Comparison of ENCODE assay signal across 9 cellular contexts in genomic region chr17:10683853-10684252, GRCh38. TPM values are rescaled to one million over a fixed set of nuclear protein-coding genes. Genes with fewer than 3 reads are reported as not detected.
A peak's percentile ranks its signal among the peaks of the same experiment; 100 is the strongest.
DNase-seq lines count a peak whose midpoint lies in the region; ATAC-seq and TF ChIP-seq lines count a peak whose summit lies in the region.
"Had no signal": no experiment of that assay in that cellular context is flagged by ENCODE, and none has a peak within 500 bp of the region (broad histone marks: within the 10 kb centered on the region; RNA-seq: fewer than 3 reads in every experiment).

No MANE protein-coding gene starts in this region.

- no peaks in the 10 kb centered on the region for H3K79me1 ChIP-seq in H9 (ENCODE audit: insufficient read depth, low read depth, low read length, poor library complexity, severe bottlenecking)

- H3K9ac ChIP-seq in H9 (ENCODE audit: extremely low read depth, insufficient read length, low read length) = no peak overlapping the region

- WGBS in H9 (ENCODE audit: extremely low coverage, insufficient read length, low lambda C conversion rate) = no CpG with 5 or more reads among the region's 2 CpGs

- no peak overlapping the region for H3K14ac ChIP-seq in H9 (ENCODE audit: insufficient read depth, low read length)

- no peak overlapping the region for H3T11ph ChIP-seq in H9 (ENCODE audit: low read length)

- no peak overlapping the region for H4K8ac ChIP-seq in H9 (replicated peaks; ENCODE audit: insufficient read length, low read depth, low read length)

- H3K4me1 Mint-ChIP-seq in H9 = no peaks in the 10 kb centered on the region

- no peak overlapping the region for H3K4me3 ChIP-seq in AG09309 (ENCODE audit: control insufficient read depth, low read depth, low read length)

- no peak overlapping the region for H2BK120ac ChIP-seq in H9 (ENCODE audit: low read depth, low read length, poor library complexity, severe bottlenecking)

- no peak overlapping the region for H3K27ac Mint-ChIP-seq in H9

- H3K79me2 ChIP-seq in H9 (ENCODE audit: insufficient read depth, low read length) = no peaks in the 10 kb centered on the region

- TF ChIP-seq CTCF in AG09309 (IDR thresholded peaks at IDR 0.05; ENCODE audit: control insufficient read depth, insufficient read depth, low read depth, low read length, missing control alignments) (peak; percentile 58), H9 (conservative IDR thresholded peaks at IDR 0.05) (peak; percentile 71)

- H2AK5ac ChIP-seq in H9 (ENCODE audit: insufficient read length, low read length) = no peak overlapping the region

- no peak overlapping the region for H3K4me2 ChIP-seq in H9 (ENCODE audit: insufficient read depth, insufficient read length, low read length)

- no peak overlapping the region for H3K4me3 Mint-ChIP-seq in H9
- H3K4me3 Mint-ChIP-seq: immature natural killer cell had no signal

- H3K9me3 ChIP-seq in H9 (ENCODE audit: control insufficient read depth, low read depth, low read length) = no peaks in the 10 kb centered on the region

- peaks cover 35 to 88% (median 84%) of the 10 kb centered on the region in 3 experiments for H3K36me3 Mint-ChIP-seq in H9 (ENCODE audit: insufficient read depth in 1 of 3, low read depth in 3 of 3)

- no peak for ATAC-seq in GM19328 (IDR thresholded peaks at IDR 0.05; ENCODE audit: unreplicated experiment)

- H3K23ac ChIP-seq in H9 (ENCODE audit: insufficient read length, low read depth, low read length) = no peak overlapping the region

- no peak overlapping the region for H4K5ac ChIP-seq in H9 (ENCODE audit: insufficient read length, low read depth, low read length)

- no peak overlapping the region for H4K91ac ChIP-seq in H9 (ENCODE audit: insufficient read length, low read depth, low read length)

- H2BK20ac ChIP-seq in H9 (ENCODE audit: low read depth, low read length, poor library complexity, severe bottlenecking) = no peak overlapping the region

- no peak overlapping the region for H2BK5ac ChIP-seq in H9 (ENCODE audit: insufficient read length, low read length)

- no peak overlapping the region for H2BK15ac ChIP-seq in H9 (ENCODE audit: low read depth, low read length)

- H4K20me1 ChIP-seq in H9 (ENCODE audit: control insufficient read depth, insufficient read depth, insufficient read length) = no peaks in the 10 kb centered on the region

- H3K9me3 Mint-ChIP-seq in H9 = no peaks in the 10 kb centered on the region
- H3K9me3 Mint-ChIP-seq: immature natural killer cell had no signal

- H2BK12ac ChIP-seq in H9 (ENCODE audit: insufficient read length, low read depth, low read length) = no peak overlapping the region

- H3K27me3 Mint-ChIP-seq in H9 (ENCODE audit: low read depth) = no peaks in the 10 kb centered on the region

- no peak overlapping the region for H3K4ac ChIP-seq in H9 (ENCODE audit: low read depth, low read length)

- no peaks in the 10 kb centered on the region for H3K27me3 ChIP-seq in H9 (ENCODE audit: insufficient read depth, low read length)

- H3K23me2 ChIP-seq in H9 (ENCODE audit: insufficient read length, low read depth, low read length, poor library complexity, severe bottlenecking) = no peaks in the 10 kb centered on the region

- H3K27ac ChIP-seq in H9 (ENCODE audit: insufficient read length, low read depth, low read length) = no peak overlapping the region

- H2AFZ ChIP-seq in H9 (ENCODE audit: low read length) = no peak overlapping the region

- no peak overlapping the region for H3K18ac ChIP-seq in H9 (ENCODE audit: insufficient read length, low read depth, low read length)

- no peaks in the 10 kb centered on the region for H3K4me1 ChIP-seq in H9 (ENCODE audit: insufficient read depth, low read length)

- H3K56ac ChIP-seq in H9 (ENCODE audit: insufficient read length, low read depth, low read length) = no peak overlapping the region

- DNase-seq in AG09309 (ENCODE audit: low read depth) (peak; percentile 28), H9 (no peak), SW480 (ENCODE audit: low spot score) (peak; percentile 10), iris pigment epithelial cell (ENCODE audit: low read depth) (peak; percentile 40), mesenteric fat pad (ENCODE audit: low spot score) (no peak), T-helper 9 cell (no peak)
- no peak for DNase-seq in stimulated activated CD4-positive, alpha-beta T cell treated with anti-CD3 and anti-CD28 coated beads, Interleukin-1b, Interleukin-23, amount 100 ng/mL, for 48 hours

RNA-seq across cellular contexts. Expression of gene SCO1, which starts 13.5 kb away (rescaled TPM):
- total RNA-seq in H9 (2021) (60.3 and 63.6 TPM in 2 replicates), mesenteric fat pad (42.9 TPM)

RNA-seq across cellular contexts. Expression of gene ADPRM, which starts 13.5 kb away (rescaled TPM):
- total RNA-seq in H9 (2021) = 5.1 and 7.1 TPM in 2 replicates
- total RNA-seq in mesenteric fat pad = 6.8 TPM

RNA-seq across cellular contexts. Expression of gene MYH3, which starts 26.7 kb away (rescaled TPM):
- total RNA-seq in H9 (2021) (1.9 and 2.9 TPM in 2 replicates), mesenteric fat pad (3.8 TPM)

RNA-seq across cellular contexts. Expression of gene TMEM220, which starts 46.0 kb away (rescaled TPM):
- total RNA-seq in H9 (2021) = 6.1 and 7.1 TPM in 2 replicates
- total RNA-seq in mesenteric fat pad = 20.8 TPM

Comparison
In these comparisons a context has a peak if more than half of its experiments do, and no peak if none do; other contexts are left out.
1. DNase-seq: peak in AG09309 (single experiment), SW480 (single experiment) and iris pigment epithelial cell (single experiment); none in H9 (single experiment), mesenteric fat pad (single experiment), T-helper 9 cell (single experiment) and stimulated activated CD4-positive, alpha-beta T cell treated with anti-CD3 and anti-CD28 coated beads, Interleukin-1b, Interleukin-23, amount 100 ng/mL, for 48 hours (single experiment).